9 cellular contexts compared by ENCODE assay signal in the genomic region with DNA sequence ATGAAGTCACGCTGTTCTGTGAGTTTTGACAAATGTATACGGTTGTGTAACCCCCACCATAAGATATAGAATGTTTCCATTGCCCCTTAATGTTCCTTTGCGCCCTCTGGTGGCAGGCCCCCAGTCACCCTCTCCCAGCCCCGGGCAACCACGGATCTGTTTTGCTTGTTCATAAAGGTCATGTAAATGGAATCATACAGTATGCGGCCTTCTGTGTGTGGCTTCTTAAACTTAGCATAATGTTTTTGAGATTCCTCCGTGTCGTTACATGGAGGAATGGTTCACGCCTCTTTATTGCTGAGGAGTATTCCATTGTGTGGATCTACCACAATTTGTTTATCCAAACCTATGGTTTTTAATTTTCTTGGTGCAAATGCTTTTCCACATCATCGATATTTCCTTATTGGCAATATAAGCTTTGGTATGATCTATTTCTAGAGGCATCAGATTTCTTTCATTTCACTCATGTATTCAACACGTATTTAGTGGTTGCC. TPM values are rescaled to one million over a fixed set of nuclear protein-coding genes. Genes with fewer than 3 reads are reported as not detected.
A peak's percentile ranks its signal among the peaks of the same experiment; 100 is the strongest.
DNase-seq lines count a peak whose midpoint lies in the region; ATAC-seq and TF ChIP-seq lines count a peak whose summit lies in the region.
"Had no signal": no experiment of that assay in that cellular context is flagged by ENCODE, and none has a peak within 500 bp of the region (broad histone marks: within the 10 kb centered on the region; RNA-seq: fewer than 3 reads in every experiment).

No MANE protein-coding gene starts in this region.

- peak; percentile 61 to 72 for DNase-seq in AML-193 (lab: John Stamatoyannopoulos, UW)
- peak; percentile 63 for DNase-seq in T follicular helper cell (ENCODE audit: low read depth)
- DNase-seq in activated naive CD8-positive, alpha-beta T cell treated with anti-CD3 and anti-CD28 coated beads for 36 hours, result peak; percentile 70
- DNase-seq in left cardiac atrium, result peak; percentile 71
- peak; percentile 4 for DNase-seq in smooth muscle cell of the brain vasculature (ENCODE audit: low read depth, low spot score)

- TF ChIP-seq CTCF in KMS-11 (conservative IDR thresholded peaks at IDR 0.05; ENCODE audit: low read depth, low read length), result peak; percentile 76

- H3K4me3 Mint-ChIP-seq in activated naive CD8-positive, alpha-beta T cell treated with anti-CD3 and anti-CD28 coated beads for 36 hours, result no peak overlapping the region
- H3K4me3 Mint-ChIP-seq: stimulated activated naive CD8-positive, alpha-beta T cell treated with anti-CD3 and anti-CD28 coated beads, Interleukin-15, Interleukin-2, amounts not matched to agents 100 ng/mL and 50 ng/mL, for 24 hours had no signal

- peaks cover 11% of the 10 kb centered on the region for H3K4me1 ChIP-seq in KMS-11 (ENCODE audit: low read depth, poor library complexity, severe bottlenecking)

- H3K27me3 Mint-ChIP-seq in activated naive CD8-positive, alpha-beta T cell treated with anti-CD3 and anti-CD28 coated beads for 36 hours, result no peaks in the 10 kb centered on the region
- H3K27me3 Mint-ChIP-seq: stimulated activated naive CD8-positive, alpha-beta T cell treated with anti-CD3 and anti-CD28 coated beads, Interleukin-15, Interleukin-2, amounts not matched to agents 100 ng/mL and 50 ng/mL, for 24 hours had no signal

- H3K27ac Mint-ChIP-seq in activated naive CD8-positive, alpha-beta T cell treated with anti-CD3 and anti-CD28 coated beads for 36 hours, result no peak overlapping the region
- H3K27ac Mint-ChIP-seq: stimulated activated naive CD8-positive, alpha-beta T cell treated with anti-CD3 and anti-CD28 coated beads, Interleukin-15, Interleukin-2, amounts not matched to agents 100 ng/mL and 50 ng/mL, for 24 hours had no signal

- H2AFZ ChIP-seq in KMS-11 (ENCODE audit: low read depth), result no peak overlapping the region

- H3K27ac ChIP-seq in KMS-11, result no peak overlapping the region

- H3K36me3 ChIP-seq in KMS-11 (ENCODE audit: insufficient read depth), result no peaks in the 10 kb centered on the region

- H3K36me3 Mint-ChIP-seq in activated naive CD8-positive, alpha-beta T cell treated with anti-CD3 and anti-CD28 coated beads for 36 hours, result no peaks in the 10 kb centered on the region

- H4K20me1 ChIP-seq in KMS-11 (ENCODE audit: insufficient read depth), result no peaks in the 10 kb centered on the region

- H3K4me3 ChIP-seq in KMS-11 (IDR thresholded peaks at IDR 0.05; ENCODE audit: insufficient read depth, low read depth, low read length), result no peak overlapping the region

- H3K4me1 Mint-ChIP-seq in activated naive CD8-positive, alpha-beta T cell treated with anti-CD3 and anti-CD28 coated beads for 36 hours, result peaks cover 3% of the 10 kb centered on the region

- no peak overlapping the region for H3K9ac ChIP-seq in KMS-11

- H3K27me3 ChIP-seq in KMS-11 (ENCODE audit: insufficient read depth, low read depth), result no peaks in the 10 kb centered on the region

- H3K9me3 Mint-ChIP-seq in activated naive CD8-positive, alpha-beta T cell treated with anti-CD3 and anti-CD28 coated beads for 36 hours, result no peaks in the 10 kb centered on the region
- H3K9me3 Mint-ChIP-seq: stimulated activated naive CD8-positive, alpha-beta T cell treated with anti-CD3 and anti-CD28 coated beads, Interleukin-15, Interleukin-2, amounts not matched to agents 100 ng/mL and 50 ng/mL, for 24 hours had no signal

- ATAC-seq in GM19023 (IDR thresholded peaks at IDR 0.05; ENCODE audit: unreplicated experiment) (peak; percentile 62), left cardiac atrium (peak; percentile 41 to 81), GM21737 (IDR thresholded peaks at IDR 0.05; ENCODE audit: unreplicated experiment) (no peak)

- intact Hi-C loops in left cardiac atrium (cut with DNase I), result loop anchor here in 1 of 2 donors (1.0 kb wide), 1 partner anchor 178 kb away; no protein-coding TSS in a partner anchor

- H3K79me2 ChIP-seq in KMS-11 (ENCODE audit: insufficient read depth, low read depth), result no peaks in the 10 kb centered on the region

- no peak overlapping the region for H3K4me2 ChIP-seq in KMS-11

RNA-seq across cellular contexts. Expression of a gene that starts 28.4 kb away (rescaled TPM):
- total RNA-seq in activated naive CD8-positive, alpha-beta T cell treated with anti-CD3 and anti-CD28 coated beads for 36 hours, result 10 to 100 TPM; 31.6 to 32.3 TPM
- 10 to 100 TPM; 27.9 to 36.7 TPM for total RNA-seq in left cardiac atrium

Comparison
In these comparisons a context has a peak if more than half of its experiments do, and no peak if none do; other contexts are left out.
1. DNase-seq: peak in every context shown above with its lines; median percentile 71 in left cardiac atrium; 70 in activated naive CD8-positive, alpha-beta T cell treated with anti-CD3 and anti-CD28 coated beads for 36 hours; 66 in AML-193; 63 in T follicular helper cell; 4 in smooth muscle cell of the brain vasculature.